8 cellular contexts compared by ENCODE assay signal in genomic region chr16:11497851-11498289, GRCh38.
A peak's percentile ranks its signal among the peaks of the same experiment; 100 is the strongest.
DNase-seq lines count a peak whose midpoint lies in the region; ATAC-seq, FAIRE-seq and TF ChIP-seq lines count a peak whose summit lies in the region.

No MANE protein-coding gene starts in this region.

- peak; percentile 2 for ATAC-seq in foreskin keratinocyte

- H3K4me1 ChIP-seq in foreskin keratinocyte, result peaks cover 18% of the 10 kb centered on the region

- no peak for TF ChIP-seq CTCF in foreskin keratinocyte (conservative IDR thresholded peaks at IDR 0.05)

- peak; percentile 7 for DNase-seq in GM04503 (ENCODE audit: low read depth)
- DNase-seq in RCC 7860 (ENCODE audit: low spot score), result peak; percentile 63
- DNase-seq in foreskin keratinocyte, result peak; percentile 32 to 64
- DNase-seq in cerebellar nuclear complex (lab: John Stamatoyannopoulos, UW), result no peak
- DNase-seq in Kasumi-1 (lab: John Stamatoyannopoulos, UW), result no peak
- DNase-seq in NCI-H748 (lab: John Stamatoyannopoulos, UW; ENCODE audit: unreplicated experiment), result no peak
- DNase-seq in NCI-H128 (lab: John Stamatoyannopoulos, UW; ENCODE audit: unreplicated experiment), result no peak

- FAIRE-seq in RCC 7860 (lab: Jason Lieb, UNC), result peak; percentile 40

- H3K4me3 ChIP-seq in skin epidermis, result no peak overlapping the region

- H3K27ac ChIP-seq in foreskin keratinocyte, result peak overlapping the region; percentile 59
- peak overlapping the region in 20 of 21 experiments; percentile 45 to 82 (median 70) for H3K27ac ChIP-seq in skin epidermis

- no peaks in the 10 kb centered on the region for H3K27me3 ChIP-seq in foreskin keratinocyte

Comparison
In these comparisons a context has a peak if more than half of its experiments do, and no peak if none do; other contexts are left out.
1. DNase-seq: peak in GM04503 (single experiment), RCC 7860 (single experiment) and foreskin keratinocyte (2 of 2); none in cerebellar nuclear complex (0 of 2), Kasumi-1 (0 of 2), NCI-H748 (single experiment) and NCI-H128 (single experiment).